Comparison of ENCODE assay signal across 2 cellular contexts in genomic region chr13:45178349-45179142, GRCh38.
TF ChIP-seq lines count a peak whose summit lies in the region.

No MANE protein-coding gene starts in this region.

TF ChIP-seq in HEK293, 187 proteins besides CTCF, POLR2A, EP300 and RAD21 (continues in another document):
- no peak for TF ChIP-seq ZSCAN16 (tag by site-specific recombination; IDR thresholded peaks at IDR 0.05)
- TF ChIP-seq ZNF214 (tag by site-specific recombination; IDR thresholded peaks at IDR 0.05; ENCODE audit: borderline replicate concordance) = no peak
- TF ChIP-seq FEZF1 (tag by site-specific recombination; IDR thresholded peaks at IDR 0.05) = peak; percentile 75
- TF ChIP-seq ZNF558 (tag by site-specific recombination; IDR thresholded peaks at IDR 0.05) = peak; percentile 89; the same call in 1 of the 2 replicates
- TF ChIP-seq ZBTB11 (tag by site-specific recombination; conservative IDR thresholded peaks at IDR 0.05; ENCODE audit: low read depth) = no peak
- TF ChIP-seq ZIC2 (tag by site-specific recombination; IDR thresholded peaks at IDR 0.05) = no peak
- no peak for TF ChIP-seq ZNF112 (tag by site-specific recombination; IDR thresholded peaks at IDR 0.05)
- peak; percentile 84 for TF ChIP-seq GLIS1 (tag by site-specific recombination; IDR thresholded peaks at IDR 0.05)
- no peak for TF ChIP-seq ZNF404 (tag by site-specific recombination; IDR thresholded peaks at IDR 0.05)
- no peak for TF ChIP-seq ZNF580 (tag by site-specific recombination; IDR thresholded peaks at IDR 0.05)
- no peak for TF ChIP-seq ZNF148 (tag by site-specific recombination; IDR thresholded peaks at IDR 0.05; ENCODE audit: borderline replicate concordance)
- no peak for TF ChIP-seq ZNF785 (tag by site-specific recombination; IDR thresholded peaks at IDR 0.05)
- no peak for TF ChIP-seq HOXA7 (CRISPR knock-in tag; IDR thresholded peaks at IDR 0.05; ENCODE audit: borderline replicate concordance)
- no peak for TF ChIP-seq ZBTB49 (tag by site-specific recombination; IDR thresholded peaks at IDR 0.05; ENCODE audit: low read depth)
- TF ChIP-seq AEBP2 (tag by site-specific recombination; IDR thresholded peaks at IDR 0.05; ENCODE audit: borderline replicate concordance) = no peak
- 0 out of 2 replicates have a peak, but pooled peaks have one; percentile 38 for TF ChIP-seq MYNN (tag by site-specific recombination; IDR thresholded peaks at IDR 0.05; ENCODE audit: borderline replicate concordance)
- 0 out of 2 replicates have a peak, but pooled peaks have one; percentile 25 for TF ChIP-seq REPIN1 (tag by site-specific recombination; IDR thresholded peaks at IDR 0.05; ENCODE audit: low read depth)
- no peak for TF ChIP-seq ZNF837 (tag by site-specific recombination; IDR thresholded peaks at IDR 0.05)
- no peak for TF ChIP-seq ZNF623 (tag by site-specific recombination; IDR thresholded peaks at IDR 0.05)
- peak; percentile 90; the same call in 1 of the 2 replicates for TF ChIP-seq ZNF2 (tag by site-specific recombination; IDR thresholded peaks at IDR 0.05)

TF ChIP-seq in HepG2, 621 proteins besides CTCF, POLR2A, EP300 and RAD21:
- peak; percentile 47; the same call in 1 of the 2 replicates for TF ChIP-seq ZNF644 (CRISPR knock-in tag; IDR thresholded peaks at IDR 0.05; ENCODE audit: low read depth)
- TF ChIP-seq FOSL2 (CRISPR knock-in tag; IDR thresholded peaks at IDR 0.05) = 0 out of 2 replicates have a peak, but pooled peaks have one; percentile 24
- TF ChIP-seq ATF7 (IDR thresholded peaks at IDR 0.05) = peak; percentile 68
- TF ChIP-seq ATF7 (CRISPR knock-in tag; IDR thresholded peaks at IDR 0.05) = no peak
- peak; percentile 43; the same call in 1 of the 2 replicates for TF ChIP-seq PATZ1 (CRISPR knock-in tag; IDR thresholded peaks at IDR 0.05)
- no peak for TF ChIP-seq TBX2 (CRISPR knock-in tag; IDR thresholded peaks at IDR 0.05; ENCODE audit: borderline replicate concordance)
- 0 out of 2 replicates have a peak, but pooled peaks have one; percentile 35 for TF ChIP-seq TFE3 (CRISPR knock-in tag; IDR thresholded peaks at IDR 0.05)
TF ChIP-seq in HepG2: peak in this region for 5.
